ENCODE assay signal across 18 cellular contexts in genomic region chr9:2216591-2216990, GRCh38.
DNase-seq lines count a peak whose midpoint lies in the region; ATAC-seq and TF ChIP-seq lines count a peak whose summit lies in the region.
"Had no signal": no experiment of that assay in that cellular context is flagged by ENCODE, and none has a peak within 500 bp of the region (broad histone marks: within the 10 kb centered on the region; RNA-seq: fewer than 3 reads in every experiment).

No MANE protein-coding gene starts in this region.

- no peak overlapping the region for H3K4me3 Mint-ChIP-seq in osteocyte (ENCODE audit: unreplicated experiment)
- H3K4me3 Mint-ChIP-seq: activated naive CD8-positive, alpha-beta T cell treated with anti-CD3 and anti-CD28 coated beads, Interleukin-2, amount 10 ng/mL, durations not matched to agents 7 days and 5 days; CD4-positive, alpha-beta memory T cell; dendritic cell treated with granulocyte-macrophage colony-stimulating factor and Interleukin-4, amounts not matched to agents 40 ng/mL and 50 ng/mL, for 4 days; GM23338; WTC11 had no signal

- BruUV-seq in PC-3 (replicated peaks; lab: Mats Ljungman, UMichigan) = no TSS peak

- H3K79me2 ChIP-seq in PC-3 (ENCODE audit: low read length) = no peaks in the 10 kb centered on the region

- H3K9me2 ChIP-seq in PC-3 (replicated peaks; ENCODE audit: low read length) = no peaks in the 10 kb centered on the region

- CTCF ChIA-PET in PC-3 (lab: Charles Lee) = no interaction called here

- H3K36me3 Mint-ChIP-seq in osteocyte (ENCODE audit: unreplicated experiment) = no peaks in the 10 kb centered on the region
- H3K36me3 Mint-ChIP-seq: activated naive CD8-positive, alpha-beta T cell treated with anti-CD3 and anti-CD28 coated beads, Interleukin-2, amount 10 ng/mL, durations not matched to agents 7 days and 5 days had no signal

- POLR2A ChIA-PET in PC-3 (lab: Charles Lee; ENCODE audit: unreplicated experiment) = no interaction called here

- no peaks in the 10 kb centered on the region for H3F3A ChIP-seq in PC-3 (ENCODE audit: low read length, unreplicated experiment)

- H3K4me2 ChIP-seq in PC-3 (ENCODE audit: low read length) = no peak overlapping the region
- H3K4me2 ChIP-seq: GM23338 had no signal

- TF ChIP-seq CTCF in PC-3 (conservative IDR thresholded peaks at IDR 0.05; ENCODE audit: low read depth, low read length) = no peak
- TF ChIP-seq CTCF in brain microvascular endothelial cell (IDR thresholded peaks at IDR 0.05; ENCODE audit: low read depth, low read length, missing control alignments) = no peak
- TF ChIP-seq CTCF in osteocyte (IDR thresholded peaks at IDR 0.05) = no peak
- no peak for TF ChIP-seq CTCF in spleen (IDR thresholded peaks at IDR 0.05 in 8 of 11, conservative IDR thresholded peaks at IDR 0.05 in 3 of 11)

- H3K9me3 ChIP-seq in PC-3 (ENCODE audit: low read length) = no peaks in the 10 kb centered on the region
- H3K9me3 ChIP-seq in spleen = no peaks in the 10 kb centered on the region
- H3K9me3 ChIP-seq: sigmoid colon had no signal

- DNase-seq in ELR (ENCODE audit: low read depth) (peak; percentile 40), PC-3 (peak; percentile 37), brain microvascular endothelial cell (peak; percentile 38), osteocyte (ENCODE audit: extremely low spot score, unreplicated experiment) (no peak), spleen (no peak)
- DNase-seq: activated CD8-positive, alpha-beta memory T cell treated with anti-CD3 and anti-CD28 coated beads, Interleukin-2, amount 50 U/mL, for 4 hours; activated naive CD8-positive, alpha-beta T cell treated with anti-CD3 and anti-CD28 coated beads, Interleukin-2, amount 10 ng/mL, durations not matched to agents 7 days and 5 days; CD4-positive, alpha-beta memory T cell; DMS153; left ventricle myocardium superior; RPMI8226; sigmoid colon; T1000 had no signal

- no peak overlapping the region for H2AFZ ChIP-seq in PC-3 (ENCODE audit: low read length)

- no peak for ATAC-seq in PC-3
- ATAC-seq in GM21360 (IDR thresholded peaks at IDR 0.05; ENCODE audit: unreplicated experiment) = no peak
- no peak for ATAC-seq in GM19455 (IDR thresholded peaks at IDR 0.05; ENCODE audit: unreplicated experiment)
- ATAC-seq: GM23338, WTC11 had no signal

- H3K4me3 ChIP-seq in PC-3 (ENCODE audit: low read length) (no peak overlapping the region), brain microvascular endothelial cell (ENCODE audit: low read depth, low read length) (no peak overlapping the region), spleen (no peak overlapping the region)
- H3K4me3 ChIP-seq: GM23338, sigmoid colon had no signal

- peak overlapping the region; percentile 38 for H3K27ac Mint-ChIP-seq in osteocyte (ENCODE audit: unreplicated experiment)
- H3K27ac Mint-ChIP-seq: activated naive CD8-positive, alpha-beta T cell treated with anti-CD3 and anti-CD28 coated beads, Interleukin-2, amount 10 ng/mL, durations not matched to agents 7 days and 5 days; CD4-positive, alpha-beta memory T cell; dendritic cell treated with granulocyte-macrophage colony-stimulating factor and Interleukin-4, amounts not matched to agents 40 ng/mL and 50 ng/mL, for 4 days; GM23338; WTC11 had no signal

- no peaks in the 10 kb centered on the region for H3K9me3 Mint-ChIP-seq in osteocyte (ENCODE audit: unreplicated experiment)
- H3K9me3 Mint-ChIP-seq: dendritic cell treated with granulocyte-macrophage colony-stimulating factor and Interleukin-4, amounts not matched to agents 40 ng/mL and 50 ng/mL, for 4 days had no signal

- H4K20me1 ChIP-seq in PC-3 (ENCODE audit: low read length) = no peaks in the 10 kb centered on the region

- intact Hi-C loops in PC-3 (cut with micrococcal nuclease) = no loop called here
- intact Hi-C loops in spleen (cut with DNase I; ENCODE audit: low total_unique reads) = no loop called here

- H3K27me3 ChIP-seq in PC-3 (ENCODE audit: low read length) = no peaks in the 10 kb centered on the region
- H3K27me3 ChIP-seq in brain microvascular endothelial cell (replicated peaks) = no peaks in the 10 kb centered on the region
- H3K27me3 ChIP-seq in spleen (replicated peaks in 1 of 7) = no peaks in the 10 kb centered on the region
- H3K27me3 ChIP-seq: sigmoid colon had no signal

- H3K4me1 ChIP-seq in PC-3 (ENCODE audit: insufficient read depth, low read length) = peaks cover 15% of the 10 kb centered on the region
- H3K4me1 ChIP-seq in spleen = peaks cover 0 to 4% (median 0%) of the 10 kb centered on the region in 6 donors
- H3K4me1 ChIP-seq: sigmoid colon had no signal

- no peak overlapping the region for H3K9ac ChIP-seq in PC-3 (ENCODE audit: low read length)

- in situ Hi-C loops in brain microvascular endothelial cell (cut with HindIII; ENCODE audit: low pct_ligation_motif_present, low sequenced_read_pairs) = no loop called here

- peaks cover 21% of the 10 kb centered on the region for H3K4me1 Mint-ChIP-seq in osteocyte (ENCODE audit: unreplicated experiment)
- H3K4me1 Mint-ChIP-seq: activated naive CD8-positive, alpha-beta T cell treated with anti-CD3 and anti-CD28 coated beads, Interleukin-2, amount 10 ng/mL, durations not matched to agents 7 days and 5 days had no signal

- 80 to 93% (median 83%) methylated on average over 2 of the region's 2 CpGs for WGBS in spleen, 5 donors

- H3K27ac ChIP-seq in PC-3 (ENCODE audit: low read length) (no peak overlapping the region), brain microvascular endothelial cell (no peak overlapping the region), spleen (no peak overlapping the region)
- H3K27ac ChIP-seq: sigmoid colon had no signal

- H3K36me3 ChIP-seq in PC-3 (ENCODE audit: low read depth, low read length) = no peaks in the 10 kb centered on the region
- no peaks in the 10 kb centered on the region for H3K36me3 ChIP-seq in brain microvascular endothelial cell (replicated peaks)
- no peaks in the 10 kb centered on the region for H3K36me3 ChIP-seq in spleen
- H3K36me3 ChIP-seq: sigmoid colon had no signal

- TF ChIP-seq POLR2A in spleen (IDR thresholded peaks at IDR 0.05) = no peak

- no peaks in the 10 kb centered on the region for H3K27me3 Mint-ChIP-seq in osteocyte (ENCODE audit: unreplicated experiment)
- H3K27me3 Mint-ChIP-seq: CD4-positive, alpha-beta memory T cell; dendritic cell treated with granulocyte-macrophage colony-stimulating factor and Interleukin-4, amounts not matched to agents 40 ng/mL and 50 ng/mL, for 4 days had no signal

Comparison
In these comparisons a context has a peak if more than half of its experiments do, and no peak if none do; other contexts are left out.
1. DNase-seq: peak in ELR (single experiment), PC-3 (single experiment) and brain microvascular endothelial cell (single experiment); none in osteocyte (single experiment) and spleen (single experiment).